Comparison of ENCODE assay signal across 8 cellular contexts in genomic region chr9:95003694-95004451, GRCh38.
DNase-seq lines count a peak whose midpoint lies in the region; ATAC-seq and TF ChIP-seq lines count a peak whose summit lies in the region.

No MANE protein-coding gene starts in this region.

- H3F3A ChIP-seq in MM.1S (ENCODE audit: insufficient read depth, low read length) = peaks cover 5% of the 10 kb centered on the region; the same call in 1 of the 2 replicates

- peak overlapping the region; percentile 85 for H3K9ac ChIP-seq in MM.1S (ENCODE audit: low read length)

- peak overlapping the region; percentile 76 for H2AFZ ChIP-seq in MM.1S (ENCODE audit: low read length)

- H3K27me3 ChIP-seq in BJ (ENCODE audit: control insufficient read depth, insufficient read depth, low read length) = no peaks in the 10 kb centered on the region
- H3K27me3 ChIP-seq in MM.1S (replicated peaks; ENCODE audit: insufficient read depth, low read length) = no peaks in the 10 kb centered on the region
- H3K27me3 ChIP-seq in heart left ventricle = peaks cover 0 to 17% (median 0%) of the 10 kb centered on the region in 9 donors
- no peaks in the 10 kb centered on the region for H3K27me3 ChIP-seq in ovary

- H3K4me1 ChIP-seq in MM.1S (ENCODE audit: low read length) = no peaks in the 10 kb centered on the region; the same call in 1 of the 2 replicates
- peaks cover 0 to 51% (median 29%) of the 10 kb centered on the region in 12 donors for H3K4me1 ChIP-seq in heart left ventricle
- H3K4me1 ChIP-seq in ovary (ENCODE audit: insufficient read depth) = peaks cover 10% of the 10 kb centered on the region

- H3K36me3 ChIP-seq in BJ (ENCODE audit: control insufficient read depth, insufficient read depth, low read length) (peaks cover 2% of the 10 kb centered on the region), MM.1S (replicated peaks; ENCODE audit: insufficient read depth, low read length) (no peaks in the 10 kb centered on the region), heart left ventricle (peaks cover 0 to 15% (median 8%) of the 10 kb centered on the region in 9 donors), ovary (no peaks in the 10 kb centered on the region)

- H3K4me3 ChIP-seq in BJ (ENCODE audit: low read depth, low read length) (peak overlapping the region; percentile 87), MM.1S (ENCODE audit: low read length) (peak overlapping the region; percentile 90), heart left ventricle (peak overlapping the region; percentile 61 to 94 (median 84)), ovary (peak overlapping the region; percentile 72)

- peaks cover 18% of the 10 kb centered on the region for H3K4me1 Mint-ChIP-seq in activated naive CD8-positive, alpha-beta T cell (ENCODE audit: low read depth)

- POLR2A ChIA-PET in BJ (lab: Charles Lee) = interaction anchor here (0.9 kb wide), 2 partner anchors 59 to 84 kb away, joined by 3 to 5 read pairs; no protein-coding TSS in a partner anchor

- H4K20me1 ChIP-seq in MM.1S (ENCODE audit: insufficient read depth, low read length) = no peaks in the 10 kb centered on the region

- CTCF ChIA-PET in BJ (lab: Yijun Ruan, JAX) = interaction anchor here (0.8 to 1.1 kb wide), 4 partner anchors 10 to 90 kb away, joined by 3 read pairs; no protein-coding TSS in a partner anchor

- H3K27me3 Mint-ChIP-seq in activated naive CD8-positive, alpha-beta T cell = peaks cover 21% of the 10 kb centered on the region

- H3K9me2 ChIP-seq in MM.1S (replicated peaks; ENCODE audit: insufficient read depth, low read length) = no peaks in the 10 kb centered on the region

- H3K79me2 ChIP-seq in MM.1S (ENCODE audit: low read length) = no peaks in the 10 kb centered on the region

- peaks cover 10% of the 10 kb centered on the region for H3K36me3 Mint-ChIP-seq in activated naive CD8-positive, alpha-beta T cell

- intact Hi-C loops in heart left ventricle (cut with DNase I) (loop anchor here in 3 of 10 donors (1.0 to 10.0 kb wide), 6 partner anchors 49 to 319 kb away; no protein-coding TSS in a partner anchor), ovary (cut with DNase I) (loop anchor here in 3 of 4 donors (5.0 to 10.0 kb wide), 5 partner anchors 59 to 219 kb away; no protein-coding TSS in a partner anchor)

- DNase-seq in BJ (ENCODE audit: low read depth) = no peak
- DNase-seq in MM.1S = peak; percentile 62
- DNase-seq in heart left ventricle = peak; percentile 71 to 82 (median 74)
- DNase-seq in ovary = peak; percentile 63 to 76 (median 71)
- no peak for DNase-seq in COLO829 (ENCODE audit: low spot score)
- DNase-seq in NCI-H1436 (lab: John Stamatoyannopoulos, UW) = no peak

- H3K4me3 Mint-ChIP-seq in activated naive CD8-positive, alpha-beta T cell = peak overlapping the region; percentile 87

- no peak for TF ChIP-seq POLR2A in heart left ventricle (IDR thresholded peaks at IDR 0.05)
- TF ChIP-seq POLR2A in ovary (IDR thresholded peaks at IDR 0.05) = peak; percentile 8

- peak overlapping the region; percentile 79 for H3K4me2 ChIP-seq in MM.1S (ENCODE audit: low read depth, low read length)

- ATAC-seq in GM18907 (IDR thresholded peaks at IDR 0.05; ENCODE audit: unreplicated experiment) (peak; percentile 44), heart left ventricle (peak in 3 of 4 donors; percentile 31 to 38 (median 31))

- H3K9me3 Mint-ChIP-seq in activated naive CD8-positive, alpha-beta T cell (ENCODE audit: low read depth) = no peaks in the 10 kb centered on the region

- no peak for TF ChIP-seq EP300 in ovary (IDR thresholded peaks at IDR 0.05)

- 7 to 8% (median 8%) methylated on average over 19 to 22 of the region's 22 CpGs for WGBS in heart left ventricle, 4 donors
- 5 to 7% (median 5%) methylated on average over 22 of the region's 22 CpGs for WGBS in ovary, 3 donors

- TF ChIP-seq CTCF in BJ (IDR thresholded peaks at IDR 0.05; ENCODE audit: insufficient read depth, low read depth, low read length) (peak; percentile 24; the same call in 1 of the 2 replicates), MM.1S (IDR thresholded peaks at IDR 0.05; ENCODE audit: low read length) (no peak), heart left ventricle (IDR thresholded peaks at IDR 0.05) (peak in 2 of 12 donors; percentile 16 to 17), ovary (IDR thresholded peaks at IDR 0.05) (peak in 2 of 3 donors; percentile 6 to 32)

- H3K27ac ChIP-seq in MM.1S (ENCODE audit: low read length) (peak overlapping the region; percentile 22; the same call in 1 of the 2 replicates), heart left ventricle (peak overlapping the region; percentile 93 to 100 (median 99)), ovary (peak overlapping the region; percentile 100)

- H3K9me3 ChIP-seq in MM.1S (replicated peaks; ENCODE audit: insufficient read depth, low read length) = no peaks in the 10 kb centered on the region
- no peaks in the 10 kb centered on the region for H3K9me3 ChIP-seq in heart left ventricle
- H3K9me3 ChIP-seq in ovary = no peaks in the 10 kb centered on the region

- no peak overlapping the region for H3K27ac Mint-ChIP-seq in activated naive CD8-positive, alpha-beta T cell

Comparison
In these comparisons a context has a peak if more than half of its experiments do, and no peak if none do; other contexts are left out.
1. DNase-seq: peak in MM.1S (single experiment), heart left ventricle (5 of 5) and ovary (5 of 5); none in BJ (single experiment), COLO829 (single experiment) and NCI-H1436 (single experiment).
2. H3K27ac ChIP-seq: peak in every context shown above with its lines; median percentile 100 in ovary; 99 in heart left ventricle; 22 in MM.1S.
3. Peak in every context shown above with its lines, with median percentiles within 50 percentile points of each other: H3K4me3 ChIP-seq.